In the genomic region with DNA sequence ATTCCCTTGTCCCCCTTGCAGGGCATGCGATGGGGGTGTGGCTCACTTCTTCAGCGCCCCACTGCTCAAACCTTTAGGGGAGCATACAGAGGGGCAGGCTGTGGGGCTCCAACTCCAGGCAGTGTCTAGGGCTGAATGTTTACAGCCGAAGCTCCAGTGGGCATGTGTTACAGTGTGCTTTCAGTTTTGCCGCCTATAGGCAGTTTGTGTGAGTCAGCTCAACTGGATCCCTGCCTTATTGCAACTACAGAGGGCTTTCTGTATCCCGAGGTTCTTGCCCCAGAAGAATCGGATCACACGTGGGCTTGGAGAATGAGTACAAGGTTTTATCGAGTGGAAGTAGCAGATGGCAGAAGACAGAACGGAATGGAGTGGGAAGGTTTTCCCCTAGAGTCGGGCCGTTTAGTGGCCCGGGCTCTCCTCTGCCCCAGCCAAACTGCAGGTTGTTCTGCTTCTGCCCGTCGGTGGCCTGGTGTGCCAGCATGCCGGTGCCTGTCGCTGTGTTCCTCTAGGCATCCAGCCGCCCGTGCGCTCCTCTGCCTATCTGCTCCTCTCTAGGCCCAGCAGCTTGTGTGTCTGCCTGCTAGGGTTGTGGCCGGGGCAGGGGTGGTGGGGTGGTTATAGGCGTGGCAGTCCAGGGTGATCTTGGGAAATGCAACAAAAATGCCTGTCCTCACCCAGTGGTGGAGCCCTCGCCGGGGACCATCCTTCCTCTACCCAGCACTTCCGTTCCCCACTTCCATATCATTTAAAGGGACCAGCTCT, we compare ENCODE assay signal across 24 cellular contexts.
DNase-seq lines count a peak whose midpoint lies in the region; ATAC-seq, FAIRE-seq and TF ChIP-seq lines count a peak whose summit lies in the region.
"Had no signal": no experiment of that assay in that cellular context is flagged by ENCODE, and none has a peak within 500 bp of the region (broad histone marks: within the 10 kb centered on the region; RNA-seq: fewer than 3 reads in every experiment).

No MANE protein-coding gene starts in this region.

- peak overlapping the region; percentile 69 for H3K4ac ChIP-seq in H1 (replicated peaks; ENCODE audit: insufficient read length, low read depth, low read length)

- H3K9me3 ChIP-seq in H1 (ENCODE audit: insufficient read depth in 2 of 2, low read depth in 1 of 2, low read length in 1 of 2) (no peaks in the 10 kb centered on the region), spleen (peaks cover 0 to 12% (median 1%) of the 10 kb centered on the region in 8 donors)
- no peaks in the 10 kb centered on the region for H3K9me3 ChIP-seq in effector memory CD4-positive, alpha-beta T cell (ENCODE audit: control insufficient read depth, low read length)
- H3K9me3 ChIP-seq: colonic mucosa had no signal

- no peak overlapping the region for H4K8ac ChIP-seq in H1 (ENCODE audit: extremely low read depth, insufficient read depth, low read length)

- no peak for ATAC-seq in stimulated activated naive CD8-positive, alpha-beta T cell treated with anti-CD3 and anti-CD28 coated beads, Interleukin-15, amount 100 ng/mL, for 72 hours
- no peak for ATAC-seq in left ventricle myocardium superior
- ATAC-seq in HG03457 (IDR thresholded peaks at IDR 0.05; ENCODE audit: unreplicated experiment): no peak
- ATAC-seq: PC-3 had no signal

- H3K18ac ChIP-seq in H1 (ENCODE audit: extremely low read depth, low read length): peak overlapping the region; percentile 0; the same call in 1 of the 2 replicates

- H3K79me2 ChIP-seq in H1 (ENCODE audit: control insufficient read depth in 1 of 2, insufficient read depth in 2 of 2, low read length in 2 of 2): no peaks in the 10 kb centered on the region

- peaks cover 0 to 4% (median 0%) of the 10 kb centered on the region in 4 experiments; a peak in 1 of 7 replicates for H3K4me1 ChIP-seq in H1 (replicated peaks in 1 of 4; ENCODE audit: control insufficient read depth in 3 of 4, insufficient read depth in 4 of 4, low read length in 3 of 4)
- H3K4me1 ChIP-seq in effector memory CD4-positive, alpha-beta T cell (ENCODE audit: control insufficient read depth, insufficient read depth, low read length, poor library complexity, severe bottlenecking): no peaks in the 10 kb centered on the region
- H3K4me1 ChIP-seq in spleen: no peaks in the 10 kb centered on the region
- H3K4me1 ChIP-seq: colonic mucosa, transverse colon had no signal

- intact Hi-C loops in left ventricle myocardium superior (cut with micrococcal nuclease) (no loop called here), spleen (cut with DNase I; ENCODE audit: low total_unique reads) (no loop called here)

- no peaks in the 10 kb centered on the region for H3K27me3 Mint-ChIP-seq in stimulated activated naive CD8-positive, alpha-beta T cell treated with anti-CD3 and anti-CD28 coated beads, Interleukin-15, Interleukin-2, amounts not matched to agents 100 ng/mL and 50 ng/mL, for 24 hours
- no peaks in the 10 kb centered on the region for H3K27me3 Mint-ChIP-seq in stimulated activated naive CD8-positive, alpha-beta T cell treated with anti-CD3 and anti-CD28 coated beads, Interleukin-15, amount 100 ng/mL, for 72 hours
- H3K27me3 Mint-ChIP-seq: activated B cell treated with CpG ODN at 0.5 μM for 24 hours had no signal

- no peak overlapping the region for H4K91ac ChIP-seq in H1 (replicated peaks; ENCODE audit: insufficient read length, low read length)

- no peaks in the 10 kb centered on the region for H3K4me1 Mint-ChIP-seq in stimulated activated naive CD8-positive, alpha-beta T cell treated with anti-CD3 and anti-CD28 coated beads, Interleukin-15, Interleukin-2, amounts not matched to agents 100 ng/mL and 50 ng/mL, for 24 hours (ENCODE audit: low read depth)
- H3K4me1 Mint-ChIP-seq in stimulated activated naive CD8-positive, alpha-beta T cell treated with anti-CD3 and anti-CD28 coated beads, Interleukin-15, amount 100 ng/mL, for 72 hours: no peaks in the 10 kb centered on the region
- H3K4me1 Mint-ChIP-seq: activated B cell treated with CpG ODN at 0.5 μM for 24 hours had no signal

- no peak for FAIRE-seq in H1 (lab: Jason Lieb, UNC)
- FAIRE-seq: small intestine had no signal

- DNase-seq in stimulated activated naive CD8-positive, alpha-beta T cell treated with anti-CD3 and anti-CD28 coated beads, Interleukin-15, amount 100 ng/mL, for 72 hours: no peak
- DNase-seq in NCI-H526 (lab: John Stamatoyannopoulos, UW): peak; percentile 61 to 79
- DNase-seq in H1 (ENCODE audit: low read depth in 1 of 2, low spot score in 2 of 2): no peak
- DNase-seq in left ventricle myocardium superior: no peak
- DNase-seq in effector memory CD4-positive, alpha-beta T cell: no peak
- no peak for DNase-seq in spleen
- DNase-seq: activated B cell treated with CpG ODN at 0.5 μM for 24 hours; activated CD4-positive, alpha-beta T cell treated with anti-CD3 and anti-CD28 coated beads, Interleukin-2, amount 50 U/mL, for 48 hours; activated CD8-positive, alpha-beta memory T cell treated with anti-CD3 and anti-CD28 coated beads, Interleukin-2, amount 50 U/mL, for 48 hours; brain microvascular endothelial cell; colonic mucosa; COR-L47; Karpas-422; NCI-H1092 treated with DMSO at 0.1 percent for 48 hours; NCI-H2029 treated with DMSO at 0.1 percent for 48 hours; NCI-H226; PC-3; small intestine; stimulated activated CD4-positive, alpha-beta T cell treated with anti-CD3 and anti-CD28 coated beads, Interleukin-4, amount 100 ng/mL, for 1 hour; transverse colon had no signal

- no peak overlapping the region for H3K14ac ChIP-seq in H1 (ENCODE audit: insufficient read length)

- peak overlapping the region; percentile 20; the same call in 1 of the 2 replicates for H2AFZ ChIP-seq in H1 (ENCODE audit: low read length)

- H3K27me3 ChIP-seq in H1 (replicated peaks in 1 of 4; ENCODE audit: control insufficient read depth in 3 of 4, extremely low read depth in 1 of 4, insufficient read depth in 3 of 4, low read length in 3 of 4) (no peaks in the 10 kb centered on the region), spleen (replicated peaks in 1 of 7) (no peaks in the 10 kb centered on the region)
- no peaks in the 10 kb centered on the region for H3K27me3 ChIP-seq in effector memory CD4-positive, alpha-beta T cell (replicated peaks; ENCODE audit: control insufficient read depth, insufficient read depth, low read length, poor library complexity, severe bottlenecking)
- H3K27me3 ChIP-seq: brain microvascular endothelial cell, colonic mucosa, transverse colon had no signal

- no peak overlapping the region for H3K9ac ChIP-seq in H1 (replicated peaks in 1 of 4; ENCODE audit: extremely low read depth in 1 of 4, low read depth in 3 of 4, low read length in 3 of 4)

- H3K27ac ChIP-seq in H1 (ENCODE audit: low read depth, low read length) (no peak overlapping the region), spleen (no peak overlapping the region)
- H3K27ac ChIP-seq in effector memory CD4-positive, alpha-beta T cell (ENCODE audit: insufficient read depth, low read length, poor library complexity, severe bottlenecking): no peak overlapping the region
- H3K27ac ChIP-seq: brain microvascular endothelial cell, colonic mucosa, SK-N-MC, transverse colon had no signal

- H4K5ac ChIP-seq in H1 (ENCODE audit: insufficient read length, low read depth, low read length): no peak overlapping the region

- no peak for TF ChIP-seq POLR2A in H1 (IDR thresholded peaks at IDR 0.05; ENCODE audit: control extremely low read depth in 1 of 2, low read depth in 2 of 2, low read length in 2 of 2)
- no peak for TF ChIP-seq POLR2A in spleen (IDR thresholded peaks at IDR 0.05)

- H2BK120ac ChIP-seq in H1 (replicated peaks; ENCODE audit: low read depth, low read length): no peak overlapping the region

- H3K27ac Mint-ChIP-seq in stimulated activated naive CD8-positive, alpha-beta T cell treated with anti-CD3 and anti-CD28 coated beads, Interleukin-15, Interleukin-2, amounts not matched to agents 100 ng/mL and 50 ng/mL, for 24 hours: peak overlapping the region; percentile 65
- no peak overlapping the region for H3K27ac Mint-ChIP-seq in stimulated activated naive CD8-positive, alpha-beta T cell treated with anti-CD3 and anti-CD28 coated beads, Interleukin-15, amount 100 ng/mL, for 72 hours
- H3K27ac Mint-ChIP-seq: activated B cell treated with CpG ODN at 0.5 μM for 24 hours; T-helper 2 cell treated with Interferon-gamma antibody and Interleukin-4, amounts not matched to agents 5 μg/mL and 100 μg/mL, for 36 hours had no signal

- no peak overlapping the region for H3K4me3 ChIP-seq in H1 (ENCODE audit: extremely low read depth in 1 of 4, insufficient read depth in 2 of 4, low read depth in 3 of 4, low read length in 4 of 4)
- no peak overlapping the region for H3K4me3 ChIP-seq in effector memory CD4-positive, alpha-beta T cell (ENCODE audit: insufficient read depth, low read depth, low read length, poor library complexity, severe bottlenecking)
- no peak overlapping the region for H3K4me3 ChIP-seq in spleen
- H3K4me3 ChIP-seq: colonic mucosa, SK-N-MC, transverse colon had no signal

- H3K36me3 Mint-ChIP-seq in stimulated activated naive CD8-positive, alpha-beta T cell treated with anti-CD3 and anti-CD28 coated beads, Interleukin-15, Interleukin-2, amounts not matched to agents 100 ng/mL and 50 ng/mL, for 24 hours (ENCODE audit: low read depth): no peaks in the 10 kb centered on the region

- no peak for TF ChIP-seq RAD21 in H1 (IDR thresholded peaks at IDR 0.05 in 1 of 2, conservative IDR thresholded peaks at IDR 0.05 in 1 of 2; ENCODE audit: low read depth in 2 of 2, low read length in 2 of 2)

- TF ChIP-seq EP300 in H1 (IDR thresholded peaks at IDR 0.05; ENCODE audit: borderline replicate concordance in 1 of 2, low read depth in 2 of 2, low read length in 2 of 2): no peak

- H3K4me3 Mint-ChIP-seq in stimulated activated naive CD8-positive, alpha-beta T cell treated with anti-CD3 and anti-CD28 coated beads, Interleukin-15, Interleukin-2, amounts not matched to agents 100 ng/mL and 50 ng/mL, for 24 hours: no peak overlapping the region
- H3K4me3 Mint-ChIP-seq in stimulated activated naive CD8-positive, alpha-beta T cell treated with anti-CD3 and anti-CD28 coated beads, Interleukin-15, amount 100 ng/mL, for 72 hours: no peak overlapping the region
- H3K4me3 Mint-ChIP-seq: activated B cell treated with CpG ODN at 0.5 μM for 24 hours; T-helper 2 cell treated with Interferon-gamma antibody and Interleukin-4, amounts not matched to agents 5 μg/mL and 100 μg/mL, for 36 hours had no signal

- no peak overlapping the region for H2BK20ac ChIP-seq in H1 (ENCODE audit: low read length)

- no peak overlapping the region for H3K56ac ChIP-seq in H1 (replicated peaks; ENCODE audit: insufficient read length, low read depth, low read length)

- no peak overlapping the region for H2AK5ac ChIP-seq in H1 (ENCODE audit: low read depth, low read length)

- WGBS in H1 (ENCODE audit: extremely low coverage in 1 of 2, insufficient coverage in 1 of 2, insufficient read length in 1 of 2, insufficient replicate concordance in 2 of 2, low coverage in 1 of 2, low lambda C conversion rate in 2 of 2, missing lambda C conversion rate in 1 of 2), 2 experiments: 93% methylated on average over 24 of the region's 24 CpGs; no CpG with 5 or more reads in 1 of the 2 experiments
- WGBS in spleen, 5 donors: 83 to 91% (median 90%) methylated on average over 22 to 24 of the region's 24 CpGs

- CTCF ChIA-PET in H1 (lab: Charles Lee; ENCODE audit: partially characterized antibody): no interaction called here

- no peak for TF ChIP-seq CTCF in H1 (IDR thresholded peaks at IDR 0.05; ENCODE audit: control extremely low read depth in 1 of 3, insufficient read depth in 1 of 3, low read depth in 1 of 3, low read length in 3 of 3)
- no peak for TF ChIP-seq CTCF in spleen (IDR thresholded peaks at IDR 0.05 in 8 of 11, conservative IDR thresholded peaks at IDR 0.05 in 3 of 11)

- H3K23ac ChIP-seq in H1 (ENCODE audit: insufficient read length): no peak overlapping the region

- no peak overlapping the region for H2BK15ac ChIP-seq in H1 (ENCODE audit: low read length)

- H4K20me1 ChIP-seq in H1 (replicated peaks in 1 of 2; ENCODE audit: control insufficient read depth in 1 of 2, insufficient read depth in 2 of 2, low read length in 2 of 2): no peaks in the 10 kb centered on the region

- no peaks in the 10 kb centered on the region for H3K23me2 ChIP-seq in H1 (ENCODE audit: low read depth, low read length)

- H2BK5ac ChIP-seq in H1 (ENCODE audit: low read depth, low read length): no peak overlapping the region

- H3K36me3 ChIP-seq in H1 (ENCODE audit: control insufficient read depth in 2 of 4, insufficient read depth in 4 of 4, low read length in 3 of 4) (no peaks in the 10 kb centered on the region), spleen (no peaks in the 10 kb centered on the region)
- H3K36me3 ChIP-seq in effector memory CD4-positive, alpha-beta T cell (ENCODE audit: control insufficient read depth, insufficient read depth, low read length): no peaks in the 10 kb centered on the region
- H3K36me3 ChIP-seq: brain microvascular endothelial cell, colonic mucosa, transverse colon had no signal

- POLR2A ChIA-PET in H1 (lab: Charles Lee; ENCODE audit: partially characterized antibody): no interaction called here

- H3K79me1 ChIP-seq in H1 (ENCODE audit: low read depth, low read length): no peaks in the 10 kb centered on the region

- peaks cover 3% of the 10 kb centered on the region for H3K9me3 Mint-ChIP-seq in stimulated activated naive CD8-positive, alpha-beta T cell treated with anti-CD3 and anti-CD28 coated beads, Interleukin-15, Interleukin-2, amounts not matched to agents 100 ng/mL and 50 ng/mL, for 24 hours
- no peaks in the 10 kb centered on the region for H3K9me3 Mint-ChIP-seq in stimulated activated naive CD8-positive, alpha-beta T cell treated with anti-CD3 and anti-CD28 coated beads, Interleukin-15, amount 100 ng/mL, for 72 hours

- H3K4me2 ChIP-seq in H1 (ENCODE audit: insufficient read depth in 1 of 2, low read depth in 2 of 2, low read length in 2 of 2): no peak overlapping the region

- no peak overlapping the region for H2BK12ac ChIP-seq in H1 (ENCODE audit: low read depth, low read length)

Comparison
In these comparisons a context has a peak if more than half of its experiments do, and no peak if none do; other contexts are left out.
1. DNase-seq: peak in NCI-H526 (2 of 2); none in stimulated activated naive CD8-positive, alpha-beta T cell treated with anti-CD3 and anti-CD28 coated beads, Interleukin-15, amount 100 ng/mL, for 72 hours (0 of 2), H1 (0 of 2), left ventricle myocardium superior (single experiment), effector memory CD4-positive, alpha-beta T cell (0 of 3) and spleen (single experiment).